8 cellular contexts compared by ENCODE assay signal in genomic region chr3:7207928-7208327, GRCh38.
"Had no signal": no experiment of that assay in that cellular context is flagged by ENCODE, and none has a peak within 500 bp of the region (broad histone marks: within the 10 kb centered on the region; RNA-seq: fewer than 3 reads in every experiment).

No MANE protein-coding gene starts in this region.

- H3K4me2 ChIP-seq: KMS-11 had no signal

- DNase-seq: IMR-90, KBM-7, KG1 had no signal

- H3K27ac ChIP-seq: HL-60, KMS-11 had no signal

- H3K4me3 ChIP-seq: K562 had no signal

- FAIRE-seq: HepG2, HTR-8/SVneo, K562 had no signal

- H3K9ac ChIP-seq: KMS-11 had no signal

- ATAC-seq: HepG2, K562 had no signal
